Comparison of ENCODE assay signal across 1 cellular context in the genomic region with DNA sequence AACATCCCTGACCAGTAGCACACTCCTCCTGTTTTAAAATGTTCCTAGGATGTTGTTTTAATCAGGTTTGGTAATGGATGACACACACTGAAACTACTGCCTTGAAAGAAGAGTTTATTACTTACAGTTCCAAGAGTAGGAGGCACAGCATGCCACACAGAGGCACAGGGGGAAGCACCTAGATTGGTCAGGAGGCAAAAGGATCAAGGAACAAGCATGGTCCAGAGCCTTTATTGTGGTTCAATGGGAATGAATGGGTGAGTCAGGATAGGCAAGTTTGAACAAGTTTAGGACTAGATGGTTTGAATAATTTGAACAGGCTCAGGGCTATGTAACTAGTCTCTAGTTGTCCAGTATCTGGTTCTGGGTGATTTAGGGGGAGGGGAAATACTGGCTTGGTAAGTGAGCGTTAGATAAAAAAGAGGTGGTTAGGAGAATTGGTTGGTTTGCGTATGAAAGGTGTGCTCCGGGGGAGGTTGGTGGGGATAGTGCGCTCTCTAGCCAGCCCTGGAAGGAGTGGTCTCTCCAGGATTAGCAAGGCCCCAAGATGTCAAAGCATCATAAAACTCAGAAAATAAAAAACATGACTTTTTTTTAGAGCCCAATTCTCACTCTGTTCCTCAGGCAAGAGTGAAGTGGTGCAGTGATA.
TF ChIP-seq lines count a peak whose summit lies in the region.

No MANE protein-coding gene starts in this region.

TF ChIP-seq in IMR-90, 13 proteins besides CTCF, POLR2A, EP300 and RAD21:
- TF ChIP-seq FOS (IDR thresholded peaks at IDR 0.05; ENCODE audit: low read depth, low read length) (no peak), RCOR1 (IDR thresholded peaks at IDR 0.05; ENCODE audit: insufficient replicate concordance, low read length) (no peak), SMC3 (IDR thresholded peaks at IDR 0.05; ENCODE audit: low read depth, low read length) (no peak), NFE2L2 (IDR thresholded peaks at IDR 0.05; ENCODE audit: low read depth, low read length) (no peak), MAZ (IDR thresholded peaks at IDR 0.05; ENCODE audit: borderline replicate concordance, low read depth, low read length) (no peak), CEBPB (IDR thresholded peaks at IDR 0.05; ENCODE audit: low read depth, low read length) (no peak), BHLHE40 (IDR thresholded peaks at IDR 0.05; ENCODE audit: low read depth, low read length) (no peak), MXI1 (IDR thresholded peaks at IDR 0.05; ENCODE audit: borderline replicate concordance, low read depth, low read length) (no peak), MAFK (IDR thresholded peaks at IDR 0.05; ENCODE audit: low read depth, low read length) (no peak), RFX5 (IDR thresholded peaks at IDR 0.05; ENCODE audit: low read depth, low read length) (no peak), CHD1 (IDR thresholded peaks at IDR 0.05; ENCODE audit: low read depth, low read length) (no peak)
- TF ChIP-seq, protein P1, sequence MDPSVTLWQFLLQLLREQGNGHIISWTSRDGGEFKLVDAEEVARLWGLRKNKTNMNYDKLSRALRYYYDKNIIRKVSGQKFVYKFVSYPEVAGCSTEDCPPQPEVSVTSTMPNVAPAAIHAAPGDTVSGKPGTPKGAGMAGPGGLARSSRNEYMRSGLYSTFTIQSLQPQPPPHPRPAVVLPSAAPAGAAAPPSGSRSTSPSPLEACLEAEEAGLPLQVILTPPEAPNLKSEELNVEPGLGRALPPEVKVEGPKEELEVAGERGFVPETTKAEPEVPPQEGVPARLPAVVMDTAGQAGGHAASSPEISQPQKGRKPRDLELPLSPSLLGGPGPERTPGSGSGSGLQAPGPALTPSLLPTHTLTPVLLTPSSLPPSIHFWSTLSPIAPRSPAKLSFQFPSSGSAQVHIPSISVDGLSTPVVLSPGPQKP (IDR thresholded peaks at IDR 0.05; ENCODE audit: borderline replicate concordance, low read depth, low read length): no peak
- TF ChIP-seq, protein P2, sequence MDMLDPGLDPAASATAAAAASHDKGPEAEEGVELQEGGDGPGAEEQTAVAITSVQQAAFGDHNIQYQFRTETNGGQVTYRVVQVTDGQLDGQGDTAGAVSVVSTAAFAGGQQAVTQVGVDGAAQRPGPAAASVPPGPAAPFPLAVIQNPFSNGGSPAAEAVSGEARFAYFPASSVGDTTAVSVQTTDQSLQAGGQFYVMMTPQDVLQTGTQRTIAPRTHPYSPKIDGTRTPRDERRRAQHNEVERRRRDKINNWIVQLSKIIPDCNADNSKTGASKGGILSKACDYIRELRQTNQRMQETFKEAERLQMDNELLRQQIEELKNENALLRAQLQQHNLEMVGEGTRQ (IDR thresholded peaks at IDR 0.05; ENCODE audit: low read depth, low read length): no peak
